In the genomic region with DNA sequence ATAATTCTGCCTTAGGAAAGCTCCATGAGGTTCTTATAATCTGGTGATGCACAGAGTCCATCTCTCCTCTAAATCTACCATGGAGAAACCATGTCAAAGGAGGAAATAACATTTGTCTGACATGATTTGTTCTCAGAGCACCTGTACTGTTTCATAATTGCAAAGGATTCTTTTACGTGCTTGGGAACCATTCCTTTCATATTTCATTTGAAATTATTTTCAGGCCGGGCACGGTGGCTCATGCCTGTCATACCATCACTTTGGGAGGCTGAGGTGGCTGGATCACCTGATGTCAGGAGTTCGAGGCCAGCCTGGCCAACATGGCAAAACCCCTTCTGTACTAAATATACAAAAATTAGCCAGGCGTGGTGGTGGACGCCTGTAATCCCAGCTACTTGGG, we compare ENCODE assay signal across 17 cellular contexts.
DNase-seq lines count a peak whose midpoint lies in the region; ATAC-seq and TF ChIP-seq lines count a peak whose summit lies in the region.
"Had no signal": no experiment of that assay in that cellular context is flagged by ENCODE, and none has a peak within 500 bp of the region (broad histone marks: within the 10 kb centered on the region; RNA-seq: fewer than 3 reads in every experiment).

No MANE protein-coding gene starts in this region.

- BruUV-seq in Panc1 (replicated peaks; lab: Mats Ljungman, UMichigan) (no TSS peak), PC-3 (replicated peaks; lab: Mats Ljungman, UMichigan) (no TSS peak)

- no peak overlapping the region for H3K4me2 ChIP-seq in osteoblast (ENCODE audit: insufficient read depth, low read length)
- no peak overlapping the region for H3K4me2 ChIP-seq in PC-3 (ENCODE audit: low read length)

- H3K9me2 ChIP-seq in PC-3 (replicated peaks; ENCODE audit: low read length), result no peaks in the 10 kb centered on the region

- H3F3A ChIP-seq in PC-3 (ENCODE audit: low read length, unreplicated experiment), result peaks cover 5% of the 10 kb centered on the region

- no peak overlapping the region for H3K9ac ChIP-seq in PC-3 (ENCODE audit: low read length)

- WGBS in esophagus, 2 donors, result 85 to 88% methylated on average over 6 of the region's 6 CpGs

- H2AFZ ChIP-seq in ACC112 (ENCODE audit: low read length, unreplicated experiment) (no peak overlapping the region), osteoblast (ENCODE audit: low read length) (no peak overlapping the region), PC-3 (ENCODE audit: low read length) (no peak overlapping the region)

- H3K27ac ChIP-seq in ACC112 (ENCODE audit: low read depth, low read length) (peak overlapping the region; percentile 95), Panc1 (ENCODE audit: low read length) (peak overlapping the region; percentile 82), esophagus (ENCODE audit: low read depth in 2 of 2, low read length in 1 of 2) (peak overlapping the region; percentile 29 to 54), osteoblast (ENCODE audit: low read depth, low read length) (peak overlapping the region; percentile 98), PC-3 (ENCODE audit: low read length) (no peak overlapping the region)
- H3K27ac ChIP-seq: HL-60 had no signal

- intact Hi-C loops in Panc1 (cut with micrococcal nuclease; ENCODE audit: unreplicated experiment), result no loop called here
- intact Hi-C loops in PC-3 (cut with micrococcal nuclease), result no loop called here

- H3K79me2 ChIP-seq in ACC112 (ENCODE audit: control insufficient read depth, insufficient read depth, low read length, unreplicated experiment) (no peaks in the 10 kb centered on the region), osteoblast (ENCODE audit: insufficient read depth, low read length) (no peaks in the 10 kb centered on the region), PC-3 (ENCODE audit: low read length) (no peaks in the 10 kb centered on the region)

- H3K36me3 ChIP-seq in ACC112 (ENCODE audit: insufficient read depth, low read length) (no peaks in the 10 kb centered on the region), Panc1 (ENCODE audit: control insufficient read depth, insufficient read depth, low read length) (no peaks in the 10 kb centered on the region), esophagus (ENCODE audit: control insufficient read depth in 2 of 2, insufficient read depth in 2 of 2, low read length in 1 of 2) (no peaks in the 10 kb centered on the region), osteoblast (ENCODE audit: insufficient read depth, low read length) (no peaks in the 10 kb centered on the region), PC-3 (ENCODE audit: low read depth, low read length) (no peaks in the 10 kb centered on the region)
- H3K36me3 ChIP-seq: BE2C had no signal

- H3K27me3 ChIP-seq in ACC112 (ENCODE audit: insufficient read depth, low read length), result no peaks in the 10 kb centered on the region
- no peaks in the 10 kb centered on the region for H3K27me3 ChIP-seq in Panc1 (ENCODE audit: control insufficient read depth, insufficient read depth, low read length)
- H3K27me3 ChIP-seq in esophagus (ENCODE audit: control insufficient read depth in 1 of 2, insufficient read depth in 2 of 2, low read length in 2 of 2), result no peaks in the 10 kb centered on the region
- H3K27me3 ChIP-seq in osteoblast (ENCODE audit: insufficient read depth, low read length), result no peaks in the 10 kb centered on the region
- H3K27me3 ChIP-seq in PC-3 (ENCODE audit: low read length), result no peaks in the 10 kb centered on the region

- H3K4me1 ChIP-seq in ACC112 (ENCODE audit: control insufficient read depth, insufficient read depth, low read length, unreplicated experiment) (peaks cover 69% of the 10 kb centered on the region), Panc1 (ENCODE audit: control insufficient read depth, insufficient read depth, low read length) (peaks cover 35% of the 10 kb centered on the region), esophagus (ENCODE audit: control insufficient read depth in 2 of 2, insufficient read depth in 2 of 2, low read length in 1 of 2) (peaks cover 0 to 4% of the 10 kb centered on the region in 2 donors), osteoblast (ENCODE audit: insufficient read depth, low read length) (peaks cover 53% of the 10 kb centered on the region), PC-3 (ENCODE audit: insufficient read depth, low read length) (peaks cover 49% of the 10 kb centered on the region)
- H3K4me1 ChIP-seq: BE2C had no signal

- POLR2A ChIA-PET in Panc1 (lab: Charles Lee), result no interaction called here
- POLR2A ChIA-PET in PC-3 (lab: Charles Lee; ENCODE audit: unreplicated experiment), result no interaction called here

- H3K9me3 ChIP-seq in Panc1 (ENCODE audit: control insufficient read depth, insufficient read depth, low read depth, low read length) (no peaks in the 10 kb centered on the region), esophagus (ENCODE audit: control insufficient read depth in 2 of 2, insufficient read depth in 1 of 2, low read depth in 1 of 2, low read length in 1 of 2) (no peaks in the 10 kb centered on the region), osteoblast (ENCODE audit: low read depth, low read length) (no peaks in the 10 kb centered on the region), PC-3 (ENCODE audit: low read length) (no peaks in the 10 kb centered on the region)
- H3K9me3 ChIP-seq: BE2C had no signal

- TF ChIP-seq CTCF in Panc1 (IDR thresholded peaks at IDR 0.05) (no peak), osteoblast (IDR thresholded peaks at IDR 0.05; ENCODE audit: extremely low read depth, low read depth, low read length) (no peak), PC-3 (conservative IDR thresholded peaks at IDR 0.05; ENCODE audit: low read depth, low read length) (no peak)

- no peaks in the 10 kb centered on the region for H4K20me1 ChIP-seq in osteoblast (ENCODE audit: insufficient read depth, low read length)
- no peaks in the 10 kb centered on the region for H4K20me1 ChIP-seq in PC-3 (ENCODE audit: low read length)

- CTCF ChIA-PET in Panc1 (lab: Charles Lee), result no interaction called here
- CTCF ChIA-PET in PC-3 (lab: Charles Lee), result no interaction called here

- in situ Hi-C loops in Panc1 (cut with HindIII; ENCODE audit: low pct_unique_long_range_greater_than_20kb, low sequenced_read_pairs), result no loop called here

- ATAC-seq in Panc1 (no peak), PC-3 (no peak)

- DNase-seq in Panc1 (ENCODE audit: low read depth, low spot score) (no peak), osteoblast (ENCODE audit: insufficient read length, low spot score, missing footprints) (no peak), OCI-M2 (lab: John Stamatoyannopoulos, UW; ENCODE audit: unreplicated experiment) (no peak), PC-3 (no peak), SHP77 (lab: John Stamatoyannopoulos, UW) (no peak)
- no peak for DNase-seq in activated CD8-positive, alpha-beta memory T cell treated with anti-CD3 and anti-CD28 coated beads, Interleukin-2, amount 50 U/mL, for 48 hours
- DNase-seq: 8988T; BE2C; CD4-positive, CD25-positive, alpha-beta regulatory T cell; GDM1; H9; Karpas-422; MM.1S; NCI-H526 treated with DMSO at 0.1 percent for 48 hours had no signal

- no peak overlapping the region for H3K4me3 ChIP-seq in ACC112 (ENCODE audit: low read depth, low read length)
- no peak overlapping the region for H3K4me3 ChIP-seq in Panc1 (ENCODE audit: low read depth in 2 of 2, low read length in 2 of 2)
- no peak overlapping the region for H3K4me3 ChIP-seq in esophagus (ENCODE audit: low read depth in 1 of 2, low read length in 2 of 2)
- no peak overlapping the region for H3K4me3 ChIP-seq in osteoblast (ENCODE audit: insufficient read depth, low read length)
- no peak overlapping the region for H3K4me3 ChIP-seq in PC-3 (ENCODE audit: low read length)
